In the genomic region with DNA sequence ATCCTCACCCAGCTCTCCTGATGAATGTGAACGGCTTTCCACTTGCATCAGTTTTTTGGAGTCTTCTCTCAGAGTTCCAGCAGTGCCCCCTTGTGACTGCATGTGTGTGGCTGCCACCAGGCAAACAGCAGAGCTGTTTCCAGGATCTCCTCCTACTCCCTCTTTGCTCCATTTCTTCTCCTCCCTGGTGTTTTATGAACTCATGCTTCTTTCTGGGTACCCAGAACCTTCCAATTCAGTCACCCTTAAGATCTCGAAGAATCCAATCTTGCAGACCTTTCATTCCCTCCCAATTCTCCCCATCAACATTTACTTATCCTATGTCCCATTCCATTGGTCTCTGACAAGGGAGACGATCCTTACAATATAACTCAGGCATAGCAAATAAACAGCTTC, we compare ENCODE assay signal across 8 cellular contexts. TPM values are rescaled to one million over a fixed set of nuclear protein-coding genes. Genes with fewer than 3 reads are reported as not detected.
DNase-seq lines count a peak whose midpoint lies in the region; ATAC-seq and TF ChIP-seq lines count a peak whose summit lies in the region.

No MANE protein-coding gene starts in this region.

- H3K4me1 ChIP-seq in esophagus muscularis mucosa = peaks cover 0 to 20% (median 0%) of the 10 kb centered on the region in 4 donors

- WGBS in esophagus muscularis mucosa = 39% methylated on average over 3 of the region's 3 CpGs

- no peaks in the 10 kb centered on the region for H3K36me3 Mint-ChIP-seq in natural killer cell treated with Interleukin-12 subunit alpha and Interleukin-12 subunit beta and Interleukin-15 and Interleukin-18, amount 100 ng/mL, for 72 hours
- no peaks in the 10 kb centered on the region for H3K36me3 Mint-ChIP-seq in natural killer cell
- H3K36me3 Mint-ChIP-seq in activated CD4-positive, alpha-beta T cell treated with anti-CD3 and anti-CD28 coated beads, Interleukin-2, amount 10 ng/mL, durations not matched to agents 24 days and 14 days (ENCODE audit: low read depth) = no peaks in the 10 kb centered on the region
- no peaks in the 10 kb centered on the region for H3K36me3 Mint-ChIP-seq in nephron (ENCODE audit: low read depth)

- peaks cover 0 to 15% of the 10 kb centered on the region in 2 donors for H3K27me3 Mint-ChIP-seq in natural killer cell treated with Interleukin-12 subunit alpha and Interleukin-12 subunit beta and Interleukin-15 and Interleukin-18, amount 100 ng/mL, for 72 hours
- peaks cover 0 to 23% of the 10 kb centered on the region in 2 donors for H3K27me3 Mint-ChIP-seq in natural killer cell (ENCODE audit: low read depth in 2 of 2)
- H3K27me3 Mint-ChIP-seq in activated CD4-positive, alpha-beta T cell treated with anti-CD3 and anti-CD28 coated beads, Interleukin-2, amount 10 ng/mL, durations not matched to agents 24 days and 14 days = no peaks in the 10 kb centered on the region
- no peaks in the 10 kb centered on the region for H3K27me3 Mint-ChIP-seq in nephron (ENCODE audit: low read depth)

- H3K9me3 Mint-ChIP-seq in natural killer cell treated with Interleukin-12 subunit alpha and Interleukin-12 subunit beta and Interleukin-15 and Interleukin-18, amount 100 ng/mL, for 72 hours = no peaks in the 10 kb centered on the region
- H3K9me3 Mint-ChIP-seq in natural killer cell (no peaks in the 10 kb centered on the region), nephron (no peaks in the 10 kb centered on the region)
- no peaks in the 10 kb centered on the region for H3K9me3 Mint-ChIP-seq in activated CD4-positive, alpha-beta T cell treated with anti-CD3 and anti-CD28 coated beads, Interleukin-2, amount 10 ng/mL, durations not matched to agents 24 days and 14 days

- H3K27ac ChIP-seq in esophagus muscularis mucosa (replicated peaks in 1 of 4) = no peak overlapping the region

- peaks cover 9 to 12% of the 10 kb centered on the region in 2 donors for H3K4me1 Mint-ChIP-seq in natural killer cell treated with Interleukin-12 subunit alpha and Interleukin-12 subunit beta and Interleukin-15 and Interleukin-18, amount 100 ng/mL, for 72 hours (ENCODE audit: low read depth in 2 of 2)
- H3K4me1 Mint-ChIP-seq in natural killer cell (peaks cover 0 to 11% of the 10 kb centered on the region in 2 donors), nephron (peaks cover 31% of the 10 kb centered on the region)
- H3K4me1 Mint-ChIP-seq in activated CD4-positive, alpha-beta T cell treated with anti-CD3 and anti-CD28 coated beads, Interleukin-2, amount 10 ng/mL, durations not matched to agents 24 days and 14 days = peaks cover 11% of the 10 kb centered on the region

- TF ChIP-seq CTCF in natural killer cell (IDR thresholded peaks at IDR 0.05) = no peak
- TF ChIP-seq CTCF in esophagus muscularis mucosa (IDR thresholded peaks at IDR 0.05) = peak; percentile 47 to 64 (median 51)
- TF ChIP-seq CTCF in nephron (IDR thresholded peaks at IDR 0.05; ENCODE audit: unreplicated experiment in 3 of 3) = peak; percentile 58 to 70 (median 59)

- H3K36me3 ChIP-seq in esophagus muscularis mucosa = no peaks in the 10 kb centered on the region

- no peak for TF ChIP-seq EP300 in esophagus muscularis mucosa (IDR thresholded peaks at IDR 0.05)

- intact Hi-C loops in natural killer cell (cut with micrococcal nuclease) = no loop called here
- intact Hi-C loops in activated CD4-positive, alpha-beta T cell treated with anti-CD3 and anti-CD28 coated beads, Interleukin-2, amount 10 ng/mL, durations not matched to agents 24 days and 14 days (cut with micrococcal nuclease) = no loop called here
- intact Hi-C loops in esophagus muscularis mucosa (cut with DNase I) = loop anchor here (2.0 to 10.0 kb wide), 2 partner anchors 139 to 701 kb away; no protein-coding TSS in a partner anchor

- H3K4me3 Mint-ChIP-seq in natural killer cell treated with Interleukin-12 subunit alpha and Interleukin-12 subunit beta and Interleukin-15 and Interleukin-18, amount 100 ng/mL, for 72 hours = no peak overlapping the region
- H3K4me3 Mint-ChIP-seq in natural killer cell (no peak overlapping the region), nephron (no peak overlapping the region)
- no peak overlapping the region for H3K4me3 Mint-ChIP-seq in activated CD4-positive, alpha-beta T cell treated with anti-CD3 and anti-CD28 coated beads, Interleukin-2, amount 10 ng/mL, durations not matched to agents 24 days and 14 days

- peak overlapping the region; percentile 88 to 96 for H3K27ac Mint-ChIP-seq in natural killer cell treated with Interleukin-12 subunit alpha and Interleukin-12 subunit beta and Interleukin-15 and Interleukin-18, amount 100 ng/mL, for 72 hours
- H3K27ac Mint-ChIP-seq in natural killer cell (peak overlapping the region in 1 of 2 donors; percentile 17), nephron (peak overlapping the region; percentile 11 to 98 (median 70))
- H3K27ac Mint-ChIP-seq in activated CD4-positive, alpha-beta T cell treated with anti-CD3 and anti-CD28 coated beads, Interleukin-2, amount 10 ng/mL, durations not matched to agents 24 days and 14 days = no peak overlapping the region

- no peaks in the 10 kb centered on the region for H3K27me3 ChIP-seq in esophagus muscularis mucosa

- no peak for DNase-seq in natural killer cell treated with Interleukin-12 subunit alpha and Interleukin-12 subunit beta and Interleukin-15 and Interleukin-18, amount 100 ng/mL, for 72 hours (ENCODE audit: low spot score)
- DNase-seq in natural killer cell (no peak), NCI-H146 treated with DMSO at 0.1 percent for 48 hours (lab: John Stamatoyannopoulos, UW; ENCODE audit: unreplicated experiment) (peak; percentile 55), esophagus muscularis mucosa (ENCODE audit: extremely low spot score) (no peak), HPDE6-E6E7 (ENCODE audit: extremely low spot score) (no peak)
- DNase-seq in activated CD4-positive, alpha-beta T cell treated with anti-CD3 and anti-CD28 coated beads, Interleukin-2, amount 10 ng/mL, durations not matched to agents 24 days and 14 days = peak; percentile 79

- no peak overlapping the region for H3K4me3 ChIP-seq in esophagus muscularis mucosa

- no peaks in the 10 kb centered on the region for H3K9me3 ChIP-seq in esophagus muscularis mucosa

- ATAC-seq in natural killer cell treated with Interleukin-12 subunit alpha and Interleukin-12 subunit beta and Interleukin-15 and Interleukin-18, amount 100 ng/mL, for 72 hours = no peak
- ATAC-seq in natural killer cell (no peak), HG02763 (IDR thresholded peaks at IDR 0.05; ENCODE audit: unreplicated experiment) (no peak)

- TF ChIP-seq POLR2A in esophagus muscularis mucosa (IDR thresholded peaks at IDR 0.05; ENCODE audit: low read depth) = no peak

RNA-seq across cellular contexts. Expression of a gene that starts 6.8 kb away (rescaled TPM):
- total RNA-seq in natural killer cell treated with Interleukin-12 subunit alpha and Interleukin-12 subunit beta and Interleukin-15 and Interleukin-18, amount 100 ng/mL, for 72 hours = 1 to 10 TPM; 2.8 to 4.2 TPM
- total RNA-seq in natural killer cell = 10 to 100 TPM; 11.2 to 17.8 (median 13.4) TPM
- total RNA-seq in activated CD4-positive, alpha-beta T cell treated with anti-CD3 and anti-CD28 coated beads, Interleukin-2, amount 10 ng/mL, durations not matched to agents 24 days and 14 days = 3.0 and 4.2 TPM in 2 replicates
- total RNA-seq in esophagus muscularis mucosa = 1 to 10 TPM; 3.5 to 7.1 (median 4.0) TPM

RNA-seq across cellular contexts. Expression of a gene that starts 42.8 kb away (rescaled TPM):
- 10 to 100 TPM; 27.7 to 73.6 TPM for total RNA-seq in natural killer cell treated with Interleukin-12 subunit alpha and Interleukin-12 subunit beta and Interleukin-15 and Interleukin-18, amount 100 ng/mL, for 72 hours
- total RNA-seq in natural killer cell (10 to 100 TPM; 27.0 to 36.9 (median 32.9) TPM), esophagus muscularis mucosa (10 to 100 TPM; 20.8 to 33.1 (median 25.4) TPM)
- total RNA-seq in activated CD4-positive, alpha-beta T cell treated with anti-CD3 and anti-CD28 coated beads, Interleukin-2, amount 10 ng/mL, durations not matched to agents 24 days and 14 days = 9.2 and 10.8 TPM in 2 replicates

Comparison
In these comparisons a context has a peak if more than half of its experiments do, and no peak if none do; other contexts are left out.
1. DNase-seq: peak in NCI-H146 treated with DMSO at 0.1 percent for 48 hours (single experiment) and activated CD4-positive, alpha-beta T cell treated with anti-CD3 and anti-CD28 coated beads, Interleukin-2, amount 10 ng/mL, durations not matched to agents 24 days and 14 days (single experiment); none in natural killer cell treated with Interleukin-12 subunit alpha and Interleukin-12 subunit beta and Interleukin-15 and Interleukin-18, amount 100 ng/mL, for 72 hours (single experiment), natural killer cell (single experiment), esophagus muscularis mucosa (single experiment) and HPDE6-E6E7 (single experiment).